ENCODE assay signal across 22 cellular contexts in the genomic region with DNA sequence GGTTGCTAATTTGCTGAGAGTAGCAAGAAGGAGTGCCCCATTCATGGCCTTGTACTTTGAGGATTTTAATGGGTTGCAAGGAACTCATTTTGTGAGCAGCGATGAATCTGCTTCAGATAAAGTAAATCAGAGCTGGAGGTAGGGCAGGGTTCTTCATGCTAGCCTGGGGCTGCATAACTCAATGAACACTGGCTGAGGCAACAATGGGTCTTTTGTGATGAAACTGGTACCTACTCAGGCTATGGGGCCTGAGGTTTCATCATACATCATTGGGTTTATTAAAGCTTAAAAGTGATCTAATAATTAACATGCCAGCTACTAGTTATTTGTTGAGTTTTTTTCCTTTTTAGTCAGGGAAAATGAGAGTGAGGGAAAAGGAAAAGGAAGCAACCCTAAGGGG.
DNase-seq lines count a peak whose midpoint lies in the region; ATAC-seq and TF ChIP-seq lines count a peak whose summit lies in the region.
"Had no signal": no experiment of that assay in that cellular context is flagged by ENCODE, and none has a peak within 500 bp of the region (broad histone marks: within the 10 kb centered on the region; RNA-seq: fewer than 3 reads in every experiment).

No MANE protein-coding gene starts in this region.

- peak; percentile 46; the same call in 1 of the 2 replicates for ATAC-seq in PC-3
- ATAC-seq in body of pancreas = peak; percentile 93
- ATAC-seq in foreskin keratinocyte = peak; percentile 35
- ATAC-seq: CD8-positive, alpha-beta T cell had no signal

- H3K27me3 ChIP-seq in PC-3 (ENCODE audit: low read length) (no peaks in the 10 kb centered on the region), body of pancreas (no peaks in the 10 kb centered on the region), foreskin keratinocyte (peaks cover 3% of the 10 kb centered on the region), WERI-Rb-1 (ENCODE audit: insufficient read depth, low read depth, severe bottlenecking) (no peaks in the 10 kb centered on the region)

- peak overlapping the region; percentile 73 for H3K4me3 Mint-ChIP-seq in neural crest cell
- H3K4me3 Mint-ChIP-seq: CD8-positive, alpha-beta T cell had no signal

- no peak overlapping the region for H3K9ac ChIP-seq in PC-3 (ENCODE audit: low read length)

- H3K4me1 Mint-ChIP-seq in neural crest cell = peaks cover 6% of the 10 kb centered on the region

- H4K20me1 ChIP-seq in PC-3 (ENCODE audit: low read length) = no peaks in the 10 kb centered on the region

- no peaks in the 10 kb centered on the region for H3K27me3 Mint-ChIP-seq in neural crest cell (ENCODE audit: low read depth)

- no peaks in the 10 kb centered on the region for H3F3A ChIP-seq in PC-3 (ENCODE audit: low read length, unreplicated experiment)

- no peak for TF ChIP-seq POLR2A in body of pancreas (IDR thresholded peaks at IDR 0.05)

- intact Hi-C loops in PC-3 (cut with micrococcal nuclease) (no loop called here), body of pancreas (cut with DNase I) (no loop called here), posterior vena cava (cut with DNase I) (no loop called here)

- H3K79me2 ChIP-seq in PC-3 (ENCODE audit: low read length) = no peaks in the 10 kb centered on the region

- POLR2A ChIA-PET in PC-3 (lab: Charles Lee; ENCODE audit: unreplicated experiment) = no interaction called here

- peaks cover 4% of the 10 kb centered on the region for H3K9me3 Mint-ChIP-seq in neural crest cell

- DNase-seq in PC-3 = peak; percentile 60
- DNase-seq in body of pancreas = peak in 3 of 4 donors; percentile 25 to 37 (median 31)
- peak; percentile 41 to 73 for DNase-seq in foreskin keratinocyte
- no peak for DNase-seq in neural crest cell (ENCODE audit: low read depth, low spot score)
- no peak for DNase-seq in WERI-Rb-1
- no peak for DNase-seq in globus pallidus (ENCODE audit: low spot score)
- DNase-seq in posterior vena cava (ENCODE audit: low spot score) = no peak
- no peak for DNase-seq in CD1c-positive myeloid dendritic cell (ENCODE audit: extremely low spot score)
- DNase-seq: C1 segment of cervical spinal cord; CD8-positive, alpha-beta T cell; DMS79 treated with DMSO at 0.1 percent for 48 hours; GF-D8; IMR-90; KG1; MM.1S; NCI-H1417; NCI-H1694; NCI-H2081; NCI-H2227 treated with DMSO at 0.1 percent for 48 hours; NCI-H526 treated with DMSO at 0.1 percent for 48 hours; SHP77 had no signal

- peak overlapping the region; percentile 95 for H3K27ac Mint-ChIP-seq in neural crest cell (ENCODE audit: unreplicated experiment)
- H3K27ac Mint-ChIP-seq: CD8-positive, alpha-beta T cell had no signal

- H3K36me3 ChIP-seq in PC-3 (ENCODE audit: low read depth, low read length) (no peaks in the 10 kb centered on the region), body of pancreas (replicated peaks in 1 of 2; ENCODE audit: insufficient read depth in 1 of 2, low read depth in 2 of 2) (no peaks in the 10 kb centered on the region), WERI-Rb-1 (no peaks in the 10 kb centered on the region)

- WGBS in body of pancreas, 2 donors = 67 to 88% methylated on average over 1 of the region's 1 CpG

- H3K27ac ChIP-seq in PC-3 (ENCODE audit: low read length) = no peak overlapping the region
- peak overlapping the region in 3 of 4 donors; percentile 35 to 62 (median 51) for H3K27ac ChIP-seq in body of pancreas
- H3K27ac ChIP-seq in foreskin keratinocyte = no peak overlapping the region
- no peak overlapping the region for H3K27ac ChIP-seq in WERI-Rb-1
- H3K27ac ChIP-seq: RWPE1 had no signal

- H3K4me2 ChIP-seq in PC-3 (ENCODE audit: low read length) = no peak overlapping the region

- BruUV-seq in PC-3 (replicated peaks; lab: Mats Ljungman, UMichigan) = no TSS peak

- CTCF ChIA-PET in PC-3 (lab: Charles Lee) = no interaction called here

- no peaks in the 10 kb centered on the region for H3K9me2 ChIP-seq in PC-3 (replicated peaks; ENCODE audit: low read length)

- H3K4me1 ChIP-seq in PC-3 (ENCODE audit: insufficient read depth, low read length) (0 out of 2 replicates have a peak, but pooled peaks cover 3% of the 10 kb centered on the region), body of pancreas (no peaks in the 10 kb centered on the region), foreskin keratinocyte (peaks cover 7% of the 10 kb centered on the region)

- H3K4me3 ChIP-seq in PC-3 (ENCODE audit: low read length) (no peak overlapping the region), body of pancreas (no peak overlapping the region), WERI-Rb-1 (ENCODE audit: low read depth, low read length) (no peak overlapping the region)

- no peaks in the 10 kb centered on the region for H3K36me3 Mint-ChIP-seq in neural crest cell (ENCODE audit: low read depth)

- TF ChIP-seq CTCF in PC-3 (conservative IDR thresholded peaks at IDR 0.05; ENCODE audit: low read depth, low read length) (no peak), body of pancreas (IDR thresholded peaks at IDR 0.05) (no peak), foreskin keratinocyte (conservative IDR thresholded peaks at IDR 0.05) (no peak), neural crest cell (conservative IDR thresholded peaks at IDR 0.05) (no peak), WERI-Rb-1 (IDR thresholded peaks at IDR 0.05; ENCODE audit: low read depth, low read length) (no peak)

- H3K9me3 ChIP-seq in PC-3 (ENCODE audit: low read length) = no peaks in the 10 kb centered on the region
- peaks cover 0 to 2% (median 0%) of the 10 kb centered on the region in 3 donors for H3K9me3 ChIP-seq in body of pancreas
- H3K9me3 ChIP-seq in WERI-Rb-1 (ENCODE audit: severe bottlenecking) = peaks cover 8% of the 10 kb centered on the region

- no peak overlapping the region for H2AFZ ChIP-seq in PC-3 (ENCODE audit: low read length)

Comparison
In these comparisons a context has a peak if more than half of its experiments do, and no peak if none do; other contexts are left out.
1. ATAC-seq: peak in every context shown above with its lines; median percentile 93 in body of pancreas; 46 in PC-3; 35 in foreskin keratinocyte.
2. DNase-seq: peak in PC-3 (single experiment), body of pancreas (3 of 4) and foreskin keratinocyte (2 of 2); none in neural crest cell (single experiment), WERI-Rb-1 (single experiment), globus pallidus (single experiment), posterior vena cava (single experiment) and CD1c-positive myeloid dendritic cell (single experiment).
3. H3K27ac ChIP-seq: peak in body of pancreas (3 of 4); none in PC-3 (single experiment), foreskin keratinocyte (single experiment) and WERI-Rb-1 (single experiment).